21 cellular contexts compared by ENCODE assay signal in the genomic region with DNA sequence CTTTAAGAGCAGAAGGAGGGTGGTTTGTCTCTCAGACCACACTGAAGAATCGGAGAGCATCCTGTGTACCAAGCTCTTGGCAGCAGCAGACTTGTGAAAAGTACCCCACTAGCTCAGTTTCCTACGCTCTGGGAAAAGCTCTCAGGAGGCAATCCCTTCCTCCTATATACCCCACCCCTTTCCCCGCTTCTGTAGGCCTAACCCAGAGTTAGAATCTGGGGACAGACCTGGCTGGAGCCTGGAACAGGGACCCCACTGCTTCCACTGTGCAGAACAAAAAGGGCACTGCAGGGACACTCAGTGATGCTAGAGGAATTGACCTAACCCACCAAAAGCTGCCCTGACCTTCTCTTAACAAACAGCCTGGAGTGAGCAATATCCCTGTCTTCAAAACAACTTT.
DNase-seq lines count a peak whose midpoint lies in the region; ATAC-seq lines count a peak whose summit lies in the region.
"Had no signal": no experiment of that assay in that cellular context is flagged by ENCODE, and none has a peak within 500 bp of the region (broad histone marks: within the 10 kb centered on the region; RNA-seq: fewer than 3 reads in every experiment).

No MANE protein-coding gene starts in this region.

- H3K9me3 Mint-ChIP-seq in stimulated activated naive CD8-positive, alpha-beta T cell treated with anti-CD3 and anti-CD28 coated beads, Interleukin-15, amount 100 ng/mL, for 72 hours, result no peaks in the 10 kb centered on the region
- H3K9me3 Mint-ChIP-seq: CD4-positive, CD25-positive, alpha-beta regulatory T cell; T-helper 1 cell treated with Interleukin-12 subunit alpha and Interleukin-12 subunit beta and Interleukin-4 antibody, amounts not matched to agents 30 μg/mL and 1 μg/mL, for 36 hours had no signal

- H3K4me3 Mint-ChIP-seq in stimulated activated naive CD8-positive, alpha-beta T cell treated with anti-CD3 and anti-CD28 coated beads, Interleukin-15, amount 100 ng/mL, for 72 hours, result no peak overlapping the region
- H3K4me3 Mint-ChIP-seq: CD4-positive, CD25-positive, alpha-beta regulatory T cell; T-helper 1 cell treated with Interleukin-12 subunit alpha and Interleukin-12 subunit beta and Interleukin-4 antibody, amounts not matched to agents 30 μg/mL and 1 μg/mL, for 36 hours had no signal

- H3K27ac Mint-ChIP-seq in stimulated activated naive CD8-positive, alpha-beta T cell treated with anti-CD3 and anti-CD28 coated beads, Interleukin-15, amount 100 ng/mL, for 72 hours, result peak overlapping the region; percentile 17 to 77
- H3K27ac Mint-ChIP-seq: CD4-positive, CD25-positive, alpha-beta regulatory T cell; T-helper 1 cell treated with Interleukin-12 subunit alpha and Interleukin-12 subunit beta and Interleukin-4 antibody, amounts not matched to agents 30 μg/mL and 1 μg/mL, for 36 hours had no signal

- no peak for DNase-seq in stimulated activated naive CD8-positive, alpha-beta T cell treated with anti-CD3 and anti-CD28 coated beads, Interleukin-15, amount 100 ng/mL, for 72 hours
- no peak for DNase-seq in stimulated activated naive CD8-positive, alpha-beta T cell treated with anti-CD3 and anti-CD28 coated beads, Interleukin-15, Interleukin-2, amounts not matched to agents 100 U/mL and 50 U/mL, for 24 hours
- DNase-seq in NCI-H146 treated with DMSO at 0.1 percent for 48 hours (lab: John Stamatoyannopoulos, UW; ENCODE audit: unreplicated experiment), result peak; percentile 64
- DNase-seq in ecto neural progenitor cell (ENCODE audit: low spot score), result peak; percentile 53
- DNase-seq in retina, result peak; percentile 12
- DNase-seq in stimulated activated CD4-positive, alpha-beta T cell treated with anti-CD3 and anti-CD28 coated beads, Interleukin-2, amount 100 ng/mL, for 24 hours, result no peak
- DNase-seq: BE2C; CD4-positive, CD25-positive, alpha-beta regulatory T cell; DMS 273 treated with DMSO at 0.1 percent for 48 hours; DMS79 treated with DMSO at 0.1 percent for 48 hours; Kasumi-1; MG63; NCI-H1436 treated with DMSO at 0.1 percent for 48 hours; NCI-H2029 treated with DMSO at 0.1 percent for 48 hours; NCI-H510A; NCI-H748 treated with DMSO at 0.1 percent for 48 hours; Peyer's patch had no signal

- H3K4me1 Mint-ChIP-seq in stimulated activated naive CD8-positive, alpha-beta T cell treated with anti-CD3 and anti-CD28 coated beads, Interleukin-15, amount 100 ng/mL, for 72 hours, result no peaks in the 10 kb centered on the region
- H3K4me1 Mint-ChIP-seq: CD4-positive, CD25-positive, alpha-beta regulatory T cell had no signal

- peaks cover 2% of the 10 kb centered on the region for H3K27me3 Mint-ChIP-seq in stimulated activated naive CD8-positive, alpha-beta T cell treated with anti-CD3 and anti-CD28 coated beads, Interleukin-15, amount 100 ng/mL, for 72 hours
- H3K27me3 Mint-ChIP-seq: CD4-positive, CD25-positive, alpha-beta regulatory T cell had no signal

- ATAC-seq in stimulated activated naive CD8-positive, alpha-beta T cell treated with anti-CD3 and anti-CD28 coated beads, Interleukin-15, amount 100 ng/mL, for 72 hours, result peak; percentile 39
- ATAC-seq in stimulated activated naive CD8-positive, alpha-beta T cell treated with anti-CD3 and anti-CD28 coated beads, Interleukin-15, Interleukin-2, amounts not matched to agents 100 U/mL and 50 U/mL, for 24 hours, result no peak
- ATAC-seq in HG02642 (IDR thresholded peaks at IDR 0.05; ENCODE audit: poor library complexity, unreplicated experiment) (no peak), GM18520 (IDR thresholded peaks at IDR 0.05; ENCODE audit: unreplicated experiment) (no peak)
- ATAC-seq: HCT116 had no signal

Comparison
In these comparisons a context has a peak if more than half of its experiments do, and no peak if none do; other contexts are left out.
1. DNase-seq: peak in NCI-H146 treated with DMSO at 0.1 percent for 48 hours (single experiment), ecto neural progenitor cell (single experiment) and retina (single experiment); none in stimulated activated naive CD8-positive, alpha-beta T cell treated with anti-CD3 and anti-CD28 coated beads, Interleukin-15, amount 100 ng/mL, for 72 hours (0 of 2), stimulated activated naive CD8-positive, alpha-beta T cell treated with anti-CD3 and anti-CD28 coated beads, Interleukin-15, Interleukin-2, amounts not matched to agents 100 U/mL and 50 U/mL, for 24 hours (single experiment) and stimulated activated CD4-positive, alpha-beta T cell treated with anti-CD3 and anti-CD28 coated beads, Interleukin-2, amount 100 ng/mL, for 24 hours (0 of 2).